In genomic region chr15:76336254-76337046, GRCh38 we compare ENCODE assay signal across 8 cellular contexts. TPM values are rescaled to one million over a fixed set of nuclear protein-coding genes. Genes with fewer than 3 reads are reported as not detected.
A peak's percentile ranks its signal among the peaks of the same experiment; 100 is the strongest.
DNase-seq lines count a peak whose midpoint lies in the region; ATAC-seq, FAIRE-seq and TF ChIP-seq lines count a peak whose summit lies in the region.

Gene ISL2, plus strand, starts transcription at chr15:76336773. Its CDS starts 111 bp downstream, at chr15:76336884.

- FAIRE-seq in pancreas (lab: Jason Lieb, UNC) = no peak

- H3K9me3 ChIP-seq in pancreas = no peaks in the 10 kb centered on the region

- 11 to 14% methylated on average over 40 of the region's 40 CpGs for WGBS in pancreas, 2 donors

- no peak for TF ChIP-seq CTCF in pancreas (IDR thresholded peaks at IDR 0.05)

- peaks cover 0 to 54% (median 15%) of the 10 kb centered on the region in 4 donors for H3K27me3 ChIP-seq in pancreas

- peak within 1 kb of the TSS in 1 of 4 donors; percentile 17 for H3K4me3 ChIP-seq in pancreas

- ATAC-seq in GM18502 (IDR thresholded peaks at IDR 0.05; ENCODE audit: poor library complexity, unreplicated experiment) = peak; percentile 56
- peak; percentile 38 for ATAC-seq in HG02938 (IDR thresholded peaks at IDR 0.05; ENCODE audit: unreplicated experiment)
- no peak for ATAC-seq in Right ventricle myocardium superior (ENCODE audit: poor library complexity)
- ATAC-seq in pancreas = peak in 3 of 4 donors; percentile 9 to 34 (median 17)
- no peak for ATAC-seq in GM18870 (IDR thresholded peaks at IDR 0.05; ENCODE audit: unreplicated experiment)

- no peaks in the 10 kb centered on the region for H3K36me3 ChIP-seq in pancreas

- H3K4me1 ChIP-seq in pancreas = peaks cover 0 to 25% (median 0%) of the 10 kb centered on the region in 3 donors

- intact Hi-C loops in Right ventricle myocardium superior (cut with DNase I) = no loop called here
- intact Hi-C loops in pancreas (cut with DNase I) = no loop called here

- no peak within 1 kb of the TSS for H3K27ac ChIP-seq in pancreas

- DNase-seq in A172 (ENCODE audit: low spot score) (peak; percentile 95), NCI-H748 (lab: John Stamatoyannopoulos, UW; ENCODE audit: unreplicated experiment) (peak; percentile 69), Right ventricle myocardium superior (peak; percentile 74), pancreas (peak in 3 of 6 donors; percentile 23 to 56 (median 37))
- DNase-seq in activated T-cell treated with anti-CD3 and anti-CD28 coated beads, Interleukin-2, amount 50 U/mL, for 1 hour = peak; percentile 45

RNA-seq across cellular contexts. Expression of gene ISL2, which starts in this region (rescaled TPM):
- total RNA-seq in A172 (2014; rRNA removed; shearing (Covaris generic)) = 1.7 and 2.9 TPM in 2 replicates
- total RNA-seq in Right ventricle myocardium superior (not detected), pancreas (under 1 TPM in 1 of 6 donors, not detected in 5; 0.41 TPM)
- under 1 TPM; 0.11 to 0.16 TPM for polyA plus RNA-seq in pancreas

Comparison
In these comparisons a context has a peak if more than half of its experiments do, and no peak if none do; other contexts are left out.
1. Peak in DNase-seq in Right ventricle myocardium superior; RNA of the gene not detected or under 1 TPM.
2. Peak in ATAC-seq in pancreas; RNA of the gene not detected or under 1 TPM.
3. ATAC-seq: peak in GM18502 (single experiment) and HG02938 (single experiment); none in Right ventricle myocardium superior (single experiment) and GM18870 (single experiment).